14 cellular contexts compared by ENCODE assay signal in genomic region chr15:36449084-36449661, GRCh38.
DNase-seq lines count a peak whose midpoint lies in the region; ATAC-seq and TF ChIP-seq lines count a peak whose summit lies in the region.
"Had no signal": no experiment of that assay in that cellular context is flagged by ENCODE, and none has a peak within 500 bp of the region (broad histone marks: within the 10 kb centered on the region; RNA-seq: fewer than 3 reads in every experiment).

No MANE protein-coding gene starts in this region.

- H3K9me3 ChIP-seq in PC-3 (ENCODE audit: low read length) (no peaks in the 10 kb centered on the region), esophagus muscularis mucosa (peaks cover 0 to under 1% (median 0%) of the 10 kb centered on the region in 4 donors)
- H3K9me3 ChIP-seq: lower lobe of right lung had no signal

- H3K9ac ChIP-seq in PC-3 (ENCODE audit: low read length) (no peak overlapping the region), rectal smooth muscle tissue (ENCODE audit: low read length) (no peak overlapping the region)

- CTCF ChIA-PET in PC-3 (lab: Charles Lee) = no interaction called here
- CTCF ChIA-PET in activated CD4-positive, alpha-beta T cell treated with anti-CD3 and anti-CD28 coated beads, Interleukin-2, amount 10 ng/mL, durations not matched to agents 7 days and 5 days (lab: Charles Lee) = no interaction called here

- H3K27me3 ChIP-seq in GM23338 (ENCODE audit: insufficient read depth) (no peaks in the 10 kb centered on the region), PC-3 (ENCODE audit: low read length) (no peaks in the 10 kb centered on the region), esophagus muscularis mucosa (no peaks in the 10 kb centered on the region), rectal smooth muscle tissue (ENCODE audit: control insufficient read depth, insufficient read depth, low read length) (no peaks in the 10 kb centered on the region)

- H3K9me3 Mint-ChIP-seq in GM23338 = no peaks in the 10 kb centered on the region
- H3K9me3 Mint-ChIP-seq in activated CD4-positive, alpha-beta T cell treated with anti-CD3 and anti-CD28 coated beads, Interleukin-2, amount 10 ng/mL, durations not matched to agents 7 days and 5 days = peaks cover 2% of the 10 kb centered on the region
- H3K9me3 Mint-ChIP-seq: activated naive CD8-positive, alpha-beta T cell treated with anti-CD3 and anti-CD28 coated beads for 36 hours had no signal

- no peak overlapping the region for H3K27ac ChIP-seq in GM23338 (ENCODE audit: low read depth)
- H3K27ac ChIP-seq in PC-3 (ENCODE audit: low read length) = no peak overlapping the region
- peak overlapping the region in 3 of 4 donors; percentile 2 to 30 (median 24) for H3K27ac ChIP-seq in esophagus muscularis mucosa (replicated peaks in 1 of 4)
- H3K27ac ChIP-seq in rectal smooth muscle tissue (ENCODE audit: low read depth, low read length) = peak overlapping the region; percentile 4
- H3K27ac ChIP-seq: lower lobe of right lung had no signal

- intact Hi-C loops in PC-3 (cut with micrococcal nuclease) = no loop called here
- intact Hi-C loops in esophagus muscularis mucosa (cut with DNase I) = no loop called here

- H3K4me2 ChIP-seq in GM23338 (no peak overlapping the region), PC-3 (ENCODE audit: low read length) (no peak overlapping the region)

- H3K79me2 ChIP-seq in GM23338 (replicated peaks; ENCODE audit: insufficient read depth) (no peaks in the 10 kb centered on the region), PC-3 (ENCODE audit: low read length) (no peaks in the 10 kb centered on the region)

- no peak overlapping the region for H2AFZ ChIP-seq in GM23338
- H2AFZ ChIP-seq in PC-3 (ENCODE audit: low read length) = no peak overlapping the region

- no peak for TF ChIP-seq POLR2A in esophagus muscularis mucosa (IDR thresholded peaks at IDR 0.05; ENCODE audit: low read depth)

- peak; percentile 88 for ATAC-seq in GM23338
- ATAC-seq in PC-3 = peak; percentile 37; the same call in 1 of the 2 replicates
- ATAC-seq in GM21367 (IDR thresholded peaks at IDR 0.05; ENCODE audit: unreplicated experiment) = no peak
- no peak for ATAC-seq in HG03095 (IDR thresholded peaks at IDR 0.05; ENCODE audit: unreplicated experiment)
- ATAC-seq: lower lobe of right lung had no signal

- peak; percentile 54 for DNase-seq in GM23338 (ENCODE audit: low spot score)
- DNase-seq in PC-3 = no peak
- DNase-seq in esophagus muscularis mucosa (ENCODE audit: extremely low spot score) = no peak
- DNase-seq in activated CD4-positive, alpha-beta T cell treated with anti-CD3 and anti-CD28 coated beads, Interleukin-2, amount 10 ng/mL, durations not matched to agents 7 days and 5 days = no peak
- DNase-seq: activated naive CD8-positive, alpha-beta T cell treated with anti-CD3 and anti-CD28 coated beads for 36 hours; cerebellar nuclear complex; hippocampal formation; lower lobe of right lung; NCI-H1048; stimulated activated naive CD4-positive, alpha-beta T cell; SW 1271 had no signal

- no peaks in the 10 kb centered on the region for H3K27me3 Mint-ChIP-seq in GM23338 (ENCODE audit: insufficient read depth, low read depth, poor library complexity)
- no peaks in the 10 kb centered on the region for H3K27me3 Mint-ChIP-seq in activated CD4-positive, alpha-beta T cell treated with anti-CD3 and anti-CD28 coated beads, Interleukin-2, amount 10 ng/mL, durations not matched to agents 7 days and 5 days

- no peak overlapping the region for H3K4me3 Mint-ChIP-seq in GM23338
- H3K4me3 Mint-ChIP-seq in activated CD4-positive, alpha-beta T cell treated with anti-CD3 and anti-CD28 coated beads, Interleukin-2, amount 10 ng/mL, durations not matched to agents 7 days and 5 days = no peak overlapping the region
- H3K4me3 Mint-ChIP-seq: activated naive CD8-positive, alpha-beta T cell treated with anti-CD3 and anti-CD28 coated beads for 36 hours had no signal

- H3K4me1 ChIP-seq in GM23338 (ENCODE audit: insufficient read depth) (no peaks in the 10 kb centered on the region), PC-3 (ENCODE audit: insufficient read depth, low read length) (no peaks in the 10 kb centered on the region), esophagus muscularis mucosa (peaks cover 3 to 23% (median 19%) of the 10 kb centered on the region in 4 donors), rectal smooth muscle tissue (ENCODE audit: control insufficient read depth, insufficient read depth, low read length) (peaks cover 9% of the 10 kb centered on the region)
- H3K4me1 ChIP-seq: lower lobe of right lung had no signal

- 0 out of 2 replicates have a peak, but pooled peaks cover 3% of the 10 kb centered on the region for H3K9me2 ChIP-seq in GM23338 (ENCODE audit: insufficient read depth)
- no peaks in the 10 kb centered on the region for H3K9me2 ChIP-seq in PC-3 (replicated peaks; ENCODE audit: low read length)

- BruUV-seq in PC-3 (replicated peaks; lab: Mats Ljungman, UMichigan) = no TSS peak

- no peaks in the 10 kb centered on the region for H3K36me3 Mint-ChIP-seq in GM23338 (ENCODE audit: low read depth)
- H3K36me3 Mint-ChIP-seq in activated CD4-positive, alpha-beta T cell treated with anti-CD3 and anti-CD28 coated beads, Interleukin-2, amount 10 ng/mL, durations not matched to agents 7 days and 5 days (ENCODE audit: low read depth) = no peaks in the 10 kb centered on the region
- H3K36me3 Mint-ChIP-seq: activated naive CD8-positive, alpha-beta T cell treated with anti-CD3 and anti-CD28 coated beads for 36 hours had no signal

- 36% methylated on average over 5 of the region's 5 CpGs for WGBS in esophagus muscularis mucosa

- H3F3A ChIP-seq in GM23338 (replicated peaks; ENCODE audit: low read depth) (no peaks in the 10 kb centered on the region), PC-3 (ENCODE audit: low read length, unreplicated experiment) (no peaks in the 10 kb centered on the region)

- H3K36me3 ChIP-seq in GM23338 (ENCODE audit: insufficient read depth) = no peaks in the 10 kb centered on the region
- H3K36me3 ChIP-seq in PC-3 (ENCODE audit: low read depth, low read length) = no peaks in the 10 kb centered on the region
- H3K36me3 ChIP-seq in esophagus muscularis mucosa = no peaks in the 10 kb centered on the region
- no peaks in the 10 kb centered on the region for H3K36me3 ChIP-seq in rectal smooth muscle tissue (ENCODE audit: control insufficient read depth, insufficient read depth, low read length)
- H3K36me3 ChIP-seq: lower lobe of right lung had no signal

- H3K27ac Mint-ChIP-seq in GM23338 = no peak overlapping the region
- H3K27ac Mint-ChIP-seq in activated CD4-positive, alpha-beta T cell treated with anti-CD3 and anti-CD28 coated beads, Interleukin-2, amount 10 ng/mL, durations not matched to agents 7 days and 5 days = no peak overlapping the region
- H3K27ac Mint-ChIP-seq: activated naive CD8-positive, alpha-beta T cell treated with anti-CD3 and anti-CD28 coated beads for 36 hours had no signal

- H3K4me1 Mint-ChIP-seq in GM23338 = peaks cover 9% of the 10 kb centered on the region
- no peaks in the 10 kb centered on the region for H3K4me1 Mint-ChIP-seq in activated CD4-positive, alpha-beta T cell treated with anti-CD3 and anti-CD28 coated beads, Interleukin-2, amount 10 ng/mL, durations not matched to agents 7 days and 5 days
- H3K4me1 Mint-ChIP-seq: activated naive CD8-positive, alpha-beta T cell treated with anti-CD3 and anti-CD28 coated beads for 36 hours had no signal

- TF ChIP-seq CTCF in GM23338 (conservative IDR thresholded peaks at IDR 0.05; ENCODE audit: low read depth in 2 of 2) (peak in 1 of 2 experiments; percentile 44; a peak in 2 of 4 replicates), PC-3 (conservative IDR thresholded peaks at IDR 0.05; ENCODE audit: low read depth, low read length) (no peak), esophagus muscularis mucosa (IDR thresholded peaks at IDR 0.05) (no peak)

- no peak overlapping the region for H3K4me3 ChIP-seq in GM23338
- no peak overlapping the region for H3K4me3 ChIP-seq in PC-3 (ENCODE audit: low read length)
- no peak overlapping the region for H3K4me3 ChIP-seq in esophagus muscularis mucosa
- no peak overlapping the region for H3K4me3 ChIP-seq in rectal smooth muscle tissue (ENCODE audit: low read length)
- H3K4me3 ChIP-seq: lower lobe of right lung had no signal

- POLR2A ChIA-PET in PC-3 (lab: Charles Lee; ENCODE audit: unreplicated experiment) = no interaction called here
- POLR2A ChIA-PET in activated CD4-positive, alpha-beta T cell treated with anti-CD3 and anti-CD28 coated beads, Interleukin-2, amount 10 ng/mL, durations not matched to agents 7 days and 5 days (lab: Charles Lee) = no interaction called here

- TF ChIP-seq EP300 in esophagus muscularis mucosa (IDR thresholded peaks at IDR 0.05) = no peak

- H4K20me1 ChIP-seq in GM23338 (replicated peaks; ENCODE audit: insufficient read depth) (no peaks in the 10 kb centered on the region), PC-3 (ENCODE audit: low read length) (no peaks in the 10 kb centered on the region)

TF ChIP-seq in GM23338, 12 proteins besides CTCF, POLR2A, EP300 and RAD21 (continues in another document):
- TF ChIP-seq JUNB (IDR thresholded peaks at IDR 0.05; ENCODE audit: unreplicated experiment) (no peak), EZH2 (IDR thresholded peaks at IDR 0.05; ENCODE audit: low read depth, unreplicated experiment) (no peak), EZH2phosphoT487 (IDR thresholded peaks at IDR 0.05; ENCODE audit: unreplicated experiment) (no peak), ETS1 (IDR thresholded peaks at IDR 0.05) (no peak), STAT1 (IDR thresholded peaks at IDR 0.05; ENCODE audit: unreplicated experiment) (no peak), NANOG (IDR thresholded peaks at IDR 0.05; ENCODE audit: borderline replicate concordance) (no peak), POLR2AphosphoS5 (IDR thresholded peaks at IDR 0.05; ENCODE audit: low read depth) (no peak), ZNF114 (CRISPR knock-in tag; IDR thresholded peaks at IDR 0.05) (no peak)

Comparison
In these comparisons a context has a peak if more than half of its experiments do, and no peak if none do; other contexts are left out.
1. ATAC-seq: peak in GM23338 (single experiment) and PC-3 (single experiment); none in GM21367 (single experiment) and HG03095 (single experiment).
2. H3K27ac ChIP-seq: peak in esophagus muscularis mucosa (3 of 4) and rectal smooth muscle tissue (single experiment); none in GM23338 (single experiment) and PC-3 (single experiment).